Comparison of ENCODE assay signal across 8 cellular contexts in genomic region chr7:93890464-93891068, GRCh38. TPM values are rescaled to one million over a fixed set of nuclear protein-coding genes. Genes with fewer than 3 reads are reported as not detected.
A peak's percentile ranks its signal among the peaks of the same experiment; 100 is the strongest.
DNase-seq lines count a peak whose midpoint lies in the region; ATAC-seq and TF ChIP-seq lines count a peak whose summit lies in the region.

A gene with protein sequence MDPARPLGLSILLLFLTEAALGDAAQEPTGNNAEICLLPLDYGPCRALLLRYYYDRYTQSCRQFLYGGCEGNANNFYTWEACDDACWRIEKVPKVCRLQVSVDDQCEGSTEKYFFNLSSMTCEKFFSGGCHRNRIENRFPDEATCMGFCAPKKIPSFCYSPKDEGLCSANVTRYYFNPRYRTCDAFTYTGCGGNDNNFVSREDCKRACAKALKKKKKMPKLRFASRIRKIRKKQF (minus strand): TSS chr7:93890753. CDS start chr7:93890678, 75 bp downstream.

- peak within 1 kb of the TSS in 1 of 2 donors; percentile 85 for H3K4me3 Mint-ChIP-seq in CD14-positive monocyte

- peaks cover 0 to 12% (median 4%) of the 10 kb centered on the region in 7 donors for H3K9me3 Mint-ChIP-seq in CD14-positive monocyte

- H3K4me3 ChIP-seq in adipocyte (ENCODE audit: low read length) (peak within 1 kb of the TSS; percentile 85), sigmoid colon (peak within 1 kb of the TSS; percentile 30 to 57 (median 53))

- ATAC-seq in Right ventricle myocardium inferior (peak; percentile 52), HG03439 (IDR thresholded peaks at IDR 0.05; ENCODE audit: unreplicated experiment) (peak; percentile 46)

- intact Hi-C loops in Right ventricle myocardium inferior (cut with DNase I) = loop anchor here (10.0 kb wide), 2 partner anchors 334 to 514 kb away; no protein-coding TSS in a partner anchor
- intact Hi-C loops in cardiac septum (cut with DNase I) = loop anchor here (10.0 kb wide), 1 partner anchor 384 kb away; no protein-coding TSS in a partner anchor
- intact Hi-C loops in sigmoid colon (cut with DNase I) = no loop called here
- intact Hi-C loops in CD14-positive monocyte (cut with micrococcal nuclease) = no loop called here

- H3K27ac Mint-ChIP-seq in CD14-positive monocyte = no peak within 1 kb of the TSS

- H3K9me3 ChIP-seq in adipocyte (ENCODE audit: control insufficient read depth, low read length) (no peaks in the 10 kb centered on the region), sigmoid colon (no peaks in the 10 kb centered on the region)

- no peak for TF ChIP-seq EP300 in sigmoid colon (IDR thresholded peaks at IDR 0.05)

- TF ChIP-seq POLR2A in sigmoid colon (IDR thresholded peaks at IDR 0.05) = no peak

- TF ChIP-seq CTCF in sigmoid colon (IDR thresholded peaks at IDR 0.05) (no peak), CD14-positive monocyte (IDR thresholded peaks at IDR 0.05) (no peak)

- peaks cover 0 to 2% of the 10 kb centered on the region in 2 donors for H3K36me3 Mint-ChIP-seq in CD14-positive monocyte

- peak within 1 kb of the TSS in 2 of 4 donors; percentile 2 to 22 for H3K27ac ChIP-seq in sigmoid colon

- DNase-seq in Right ventricle myocardium inferior (ENCODE audit: missing footprints) (peak; percentile 70), cardiac septum (ENCODE audit: low spot score) (no peak), adipocyte (ENCODE audit: low read depth) (peak; percentile 82), iPS DF 19.7 (ENCODE audit: low read depth, low spot score) (peak; percentile 42), sigmoid colon (peak; percentile 69), GM19240 (ENCODE audit: insufficient read length, low spot score) (no peak), CD14-positive monocyte (ENCODE audit: low spot score) (no peak)

- 1 to 4% methylated on average over 49 of the region's 49 CpGs for WGBS in sigmoid colon, 2 donors

- H3K4me1 Mint-ChIP-seq in CD14-positive monocyte = peaks cover 6% of the 10 kb centered on the region

- peak within 1 kb of the TSS; percentile 80 for H3K9ac ChIP-seq in adipocyte (ENCODE audit: low read length)

- H3K27me3 ChIP-seq in adipocyte (replicated peaks; ENCODE audit: control insufficient read depth, insufficient read depth, low read length) = no peaks in the 10 kb centered on the region
- peaks cover 0 to 14% (median 0%) of the 10 kb centered on the region in 3 donors for H3K27me3 ChIP-seq in sigmoid colon

- H3K4me1 ChIP-seq in adipocyte (ENCODE audit: control insufficient read depth, insufficient read depth, low read length) (peaks cover 14% of the 10 kb centered on the region), sigmoid colon (peaks cover 0 to 14% (median 4%) of the 10 kb centered on the region in 4 donors)

- H3K27me3 Mint-ChIP-seq in CD14-positive monocyte (ENCODE audit: low read depth in 3 of 3) = peaks cover 35 to 50% (median 43%) of the 10 kb centered on the region in 3 donors

- no peaks in the 10 kb centered on the region for H3K36me3 ChIP-seq in adipocyte (ENCODE audit: control insufficient read depth, insufficient read depth, low read length, severe bottlenecking)
- no peaks in the 10 kb centered on the region for H3K36me3 ChIP-seq in sigmoid colon

RNA-seq across cellular contexts. Expression of the gene that starts here (rescaled TPM):
- total RNA-seq in Right ventricle myocardium inferior (2.4 TPM), cardiac septum (1.9 TPM), sigmoid colon (1 to 10 TPM in 3 of 4 donors, under 1 TPM in 1; 0.55 to 5.0 (median 3.7) TPM)
- polyA plus RNA-seq in sigmoid colon (1 to 10 TPM; 1.3 to 2.5 (median 1.8) TPM), CD14-positive monocyte (not detected)

Comparison
In these comparisons a context has a peak if more than half of its experiments do, and no peak if none do; other contexts are left out.
1. DNase-seq: peak in Right ventricle myocardium inferior (single experiment), adipocyte (single experiment), iPS DF 19.7 (single experiment) and sigmoid colon (single experiment); none in cardiac septum (single experiment), GM19240 (single experiment) and CD14-positive monocyte (single experiment).
2. intact Hi-C loops: an anchor here in Right ventricle myocardium inferior (10.0 kb wide) and cardiac septum (10.0 kb wide); none called in sigmoid colon and CD14-positive monocyte.